Comparison of ENCODE assay signal across 17 cellular contexts in genomic region chr19:57546513-57546912, GRCh38. TPM values are rescaled to one million over a fixed set of nuclear protein-coding genes. Genes with fewer than 3 reads are reported as not detected.
DNase-seq lines count a peak whose midpoint lies in the region; ATAC-seq, FAIRE-seq and TF ChIP-seq lines count a peak whose summit lies in the region.
"Had no signal": no experiment of that assay in that cellular context is flagged by ENCODE, and none has a peak within 500 bp of the region (broad histone marks: within the 10 kb centered on the region; RNA-seq: fewer than 3 reads in every experiment).

No MANE protein-coding gene starts in this region.

- no peak overlapping the region for H3K9ac ChIP-seq in BLaER1 treated with 17β-estradiol and CSF1 and Interleukin-3, amounts not matched to agents 10 nM and 100 nM
- no peak overlapping the region for H3K9ac ChIP-seq in H1 (replicated peaks in 1 of 4; ENCODE audit: extremely low read depth in 1 of 4, low read depth in 3 of 4, low read length in 3 of 4)

- H3K79me1 ChIP-seq in H1 (ENCODE audit: low read depth, low read length), result peaks cover 2% of the 10 kb centered on the region; the same call in 1 of the 2 replicates

- H4K8ac ChIP-seq in H1 (ENCODE audit: extremely low read depth, insufficient read depth, low read length), result no peak overlapping the region

- 73% methylated on average over 1 of the region's 1 CpG; no CpG with 5 or more reads in 1 of the 2 experiments for WGBS in H1 (ENCODE audit: extremely low coverage in 1 of 2, insufficient coverage in 1 of 2, insufficient read length in 1 of 2, insufficient replicate concordance in 2 of 2, low coverage in 1 of 2, low lambda C conversion rate in 2 of 2, missing lambda C conversion rate in 1 of 2), 2 experiments

- no peak for TF ChIP-seq EP300 in H1 (IDR thresholded peaks at IDR 0.05; ENCODE audit: borderline replicate concordance in 1 of 2, low read depth in 2 of 2, low read length in 2 of 2)

- H4K5ac ChIP-seq in H1 (ENCODE audit: insufficient read length, low read depth, low read length), result no peak overlapping the region

- H3K4ac ChIP-seq in H1 (replicated peaks; ENCODE audit: insufficient read length, low read depth, low read length), result no peak overlapping the region

- no peak overlapping the region for H4K91ac ChIP-seq in H1 (replicated peaks; ENCODE audit: insufficient read length, low read length)

- intact Hi-C loops in naive thymus-derived CD4-positive, alpha-beta T cell (cut with micrococcal nuclease), result no loop called here

- ATAC-seq in naive thymus-derived CD4-positive, alpha-beta T cell, result no peak
- ATAC-seq: GM23338 had no signal

- no peaks in the 10 kb centered on the region for H3K23me2 ChIP-seq in H1 (ENCODE audit: low read depth, low read length)

- H3K27me3 Mint-ChIP-seq in naive thymus-derived CD4-positive, alpha-beta T cell, result no peaks in the 10 kb centered on the region

- CTCF ChIA-PET in HEK293 (lab: Yijun Ruan, JAX), result no interaction called here
- CTCF ChIA-PET in H1 (lab: Charles Lee; ENCODE audit: partially characterized antibody), result no interaction called here
- CTCF ChIA-PET in naive thymus-derived CD4-positive, alpha-beta T cell (lab: Charles Lee), result no interaction called here

- peak overlapping the region in 9 of 10 experiments; percentile 13 to 55 (median 28); a peak in 13 of 20 replicates for H3K4me3 ChIP-seq in BLaER1 treated with 17β-estradiol and CSF1 and Interleukin-3, amounts not matched to agents 10 nM and 100 nM
- no peak overlapping the region for H3K4me3 ChIP-seq in HEK293 (ENCODE audit: low read depth, low read length)
- H3K4me3 ChIP-seq in H1 (ENCODE audit: extremely low read depth in 1 of 4, insufficient read depth in 2 of 4, low read depth in 3 of 4, low read length in 4 of 4), result no peak overlapping the region
- peak overlapping the region; percentile 15 for H3K4me3 ChIP-seq in naive thymus-derived CD4-positive, alpha-beta T cell (ENCODE audit: low read length)
- H3K4me3 ChIP-seq: GM23338 had no signal

- H3K4me1 ChIP-seq in BLaER1 treated with 17β-estradiol and CSF1 and Interleukin-3, amounts not matched to agents 10 nM and 100 nM, result no peaks in the 10 kb centered on the region
- H3K4me1 ChIP-seq in HEK293 (ENCODE audit: control insufficient read depth, insufficient read depth, low read length), result no peaks in the 10 kb centered on the region
- H3K4me1 ChIP-seq in H1 (replicated peaks in 1 of 4; ENCODE audit: control insufficient read depth in 3 of 4, insufficient read depth in 4 of 4, low read length in 3 of 4), result no peaks in the 10 kb centered on the region
- H3K4me1 ChIP-seq in naive thymus-derived CD4-positive, alpha-beta T cell (ENCODE audit: control insufficient read depth in 2 of 2, insufficient read depth in 2 of 2, low read length in 2 of 2), result no peaks in the 10 kb centered on the region

- H2BK120ac ChIP-seq in H1 (replicated peaks; ENCODE audit: low read depth, low read length), result no peak overlapping the region

- TF ChIP-seq RAD21 in H1 (IDR thresholded peaks at IDR 0.05 in 1 of 2, conservative IDR thresholded peaks at IDR 0.05 in 1 of 2; ENCODE audit: low read depth in 2 of 2, low read length in 2 of 2), result no peak

- H2BK20ac ChIP-seq in H1 (ENCODE audit: low read length), result no peak overlapping the region

- H2BK12ac ChIP-seq in H1 (ENCODE audit: low read depth, low read length), result no peak overlapping the region

- peaks cover 100% of the 10 kb centered on the region in 11 experiments for H3K36me3 ChIP-seq in BLaER1 treated with 17β-estradiol and CSF1 and Interleukin-3, amounts not matched to agents 10 nM and 100 nM
- peaks cover 93 to 98% of the 10 kb centered on the region in 2 experiments for H3K36me3 ChIP-seq in HEK293 (ENCODE audit: control insufficient read depth in 2 of 2, insufficient read depth in 1 of 2, low read length in 2 of 2)
- H3K36me3 ChIP-seq in H1 (ENCODE audit: control insufficient read depth in 2 of 4, insufficient read depth in 4 of 4, low read length in 3 of 4), result peaks cover 13 to 83% (median 53%) of the 10 kb centered on the region in 4 experiments
- H3K36me3 ChIP-seq in naive thymus-derived CD4-positive, alpha-beta T cell (ENCODE audit: control insufficient read depth in 2 of 3, insufficient read depth in 3 of 3, low read length in 3 of 3), result peaks cover 32 to 95% (median 32%) of the 10 kb centered on the region in 3 experiments

- no peak overlapping the region for H3K23ac ChIP-seq in H1 (ENCODE audit: insufficient read length)

- H2AK5ac ChIP-seq in H1 (ENCODE audit: low read depth, low read length), result no peak overlapping the region

- no peak for TF ChIP-seq POLR2A in H1 (IDR thresholded peaks at IDR 0.05; ENCODE audit: control extremely low read depth in 1 of 2, low read depth in 2 of 2, low read length in 2 of 2)

- no peaks in the 10 kb centered on the region for H3K27me3 ChIP-seq in BLaER1 treated with 17β-estradiol and CSF1 and Interleukin-3, amounts not matched to agents 10 nM and 100 nM
- H3K27me3 ChIP-seq in H1 (replicated peaks in 1 of 4; ENCODE audit: control insufficient read depth in 3 of 4, extremely low read depth in 1 of 4, insufficient read depth in 3 of 4, low read length in 3 of 4), result no peaks in the 10 kb centered on the region
- H3K27me3 ChIP-seq in naive thymus-derived CD4-positive, alpha-beta T cell (ENCODE audit: control insufficient read depth in 2 of 2, insufficient read depth in 2 of 2, low read length in 2 of 2), result no peaks in the 10 kb centered on the region

- POLR2A ChIA-PET in HEK293 (lab: Yijun Ruan, JAX) (no interaction called here), H1 (lab: Charles Lee; ENCODE audit: partially characterized antibody) (no interaction called here)
- POLR2A ChIA-PET in naive thymus-derived CD4-positive, alpha-beta T cell (lab: Charles Lee), result interaction anchor here (1.0 kb wide), 1 partner anchor 87 kb away, joined by 3 read pairs; no protein-coding TSS in a partner anchor

- no peak overlapping the region for H3K4me3 Mint-ChIP-seq in naive thymus-derived CD4-positive, alpha-beta T cell
- H3K4me3 Mint-ChIP-seq: CD14-positive monocyte, GM23338 had no signal

- no peak overlapping the region for H3K27ac Mint-ChIP-seq in naive thymus-derived CD4-positive, alpha-beta T cell
- H3K27ac Mint-ChIP-seq: CD14-positive monocyte, GM23338 had no signal

- no peaks in the 10 kb centered on the region for H4K20me1 ChIP-seq in BLaER1 treated with 17β-estradiol and CSF1 and Interleukin-3, amounts not matched to agents 10 nM and 100 nM
- peaks cover 0 to 4% of the 10 kb centered on the region in 2 experiments for H4K20me1 ChIP-seq in H1 (replicated peaks in 1 of 2; ENCODE audit: control insufficient read depth in 1 of 2, insufficient read depth in 2 of 2, low read length in 2 of 2)

- no peak overlapping the region for H3K18ac ChIP-seq in H1 (ENCODE audit: extremely low read depth, low read length)

- no peak for TF ChIP-seq CTCF in HEK293 (tag by site-specific recombination; IDR thresholded peaks at IDR 0.05)
- TF ChIP-seq CTCF in H1 (IDR thresholded peaks at IDR 0.05; ENCODE audit: control extremely low read depth in 1 of 3, insufficient read depth in 1 of 3, low read depth in 1 of 3, low read length in 3 of 3), result no peak
- TF ChIP-seq CTCF in D721Med (IDR thresholded peaks at IDR 0.05; ENCODE audit: insufficient read depth, missing control alignments), result no peak

- H2AFZ ChIP-seq in H1 (ENCODE audit: low read length), result no peak overlapping the region
- H2AFZ ChIP-seq: GM23338 had no signal

- peaks cover 19 to 100% (median 92%) of the 10 kb centered on the region in 11 donors for H3K9me3 Mint-ChIP-seq in naive thymus-derived CD4-positive, alpha-beta T cell

- no peak overlapping the region for H3K14ac ChIP-seq in H1 (ENCODE audit: insufficient read length)

- FAIRE-seq in H1 (lab: Jason Lieb, UNC) (no peak), D721Med (lab: Jason Lieb, UNC) (no peak)
- FAIRE-seq: GM12892 had no signal

- no peak overlapping the region for H3K4me2 ChIP-seq in BLaER1 treated with 17β-estradiol and CSF1 and Interleukin-3, amounts not matched to agents 10 nM and 100 nM
- no peak overlapping the region for H3K4me2 ChIP-seq in H1 (ENCODE audit: insufficient read depth in 1 of 2, low read depth in 2 of 2, low read length in 2 of 2)
- H3K4me2 ChIP-seq: GM23338 had no signal

- H2BK5ac ChIP-seq in H1 (ENCODE audit: low read depth, low read length), result no peak overlapping the region

- DNase-seq in H1 (ENCODE audit: low read depth in 1 of 2, low spot score in 2 of 2) (no peak), H4 (ENCODE audit: low spot score) (no peak), GOT3 (lab: John Stamatoyannopoulos, UW) (no peak), D721Med (ENCODE audit: insufficient read length, low spot score) (no peak)
- no peak for DNase-seq in naive thymus-derived CD4-positive, alpha-beta T cell
- DNase-seq in activated CD4-positive, alpha-beta T cell treated with anti-CD3 and anti-CD28 coated beads for 48 hours, result no peak
- DNase-seq: ACHN, DND-41, GDM1, IMR-90, KG1 had no signal

- peaks cover 62 to 95% (median 89%) of the 10 kb centered on the region in 5 donors for H3K36me3 Mint-ChIP-seq in naive thymus-derived CD4-positive, alpha-beta T cell

- H3K79me2 ChIP-seq in H1 (ENCODE audit: control insufficient read depth in 1 of 2, insufficient read depth in 2 of 2, low read length in 2 of 2), result peaks cover 0 to 2% of the 10 kb centered on the region in 2 experiments; a peak in 1 of 4 replicates

- H3K9me3 ChIP-seq in BLaER1 treated with 17β-estradiol and CSF1 and Interleukin-3, amounts not matched to agents 10 nM and 100 nM (replicated peaks in 1 of 11), result peaks cover 88 to 100% (median 96%) of the 10 kb centered on the region in 11 experiments
- H3K9me3 ChIP-seq in HEK293 (ENCODE audit: control insufficient read depth, insufficient read depth, low read depth, low read length) (peaks cover 32% of the 10 kb centered on the region), H1 (ENCODE audit: insufficient read depth in 2 of 2, low read depth in 1 of 2, low read length in 1 of 2) (peaks cover 9 to 15% of the 10 kb centered on the region in 2 experiments)
- H3K9me3 ChIP-seq in naive thymus-derived CD4-positive, alpha-beta T cell (ENCODE audit: control insufficient read depth in 2 of 3, low read length in 3 of 3), result peaks cover 5 to 92% (median 39%) of the 10 kb centered on the region in 3 experiments

- H3K27ac ChIP-seq in BLaER1 treated with 17β-estradiol and CSF1 and Interleukin-3, amounts not matched to agents 10 nM and 100 nM, result no peak overlapping the region
- H3K27ac ChIP-seq in HEK293 (ENCODE audit: extremely low read depth, low read depth, low read length) (no peak overlapping the region), H1 (ENCODE audit: low read depth, low read length) (no peak overlapping the region)
- no peak overlapping the region for H3K27ac ChIP-seq in naive thymus-derived CD4-positive, alpha-beta T cell (ENCODE audit: low read depth, low read length)

- no peak overlapping the region for H2BK15ac ChIP-seq in H1 (ENCODE audit: low read length)

- H3K4me1 Mint-ChIP-seq in naive thymus-derived CD4-positive, alpha-beta T cell, result peaks cover 0 to 3% (median 0%) of the 10 kb centered on the region in 7 donors
- H3K4me1 Mint-ChIP-seq: CD14-positive monocyte, GM23338 had no signal

- no peak overlapping the region for H3K56ac ChIP-seq in H1 (replicated peaks; ENCODE audit: insufficient read length, low read depth, low read length)

RNA-seq across cellular contexts. Expression of gene ZNF550, which starts 13.2 kb away (rescaled TPM):
- 10.4 and 10.7 TPM in 2 replicates for total RNA-seq in H1 (2021; fragmentation: NEBNext Ultra II Directional; extraction: Animal tissue kit (Norgen Biotek cat#: 25700))
- polyA plus RNA-seq in H1 (2011; rRNA removed), result 4.5 and 4.6 TPM in 2 replicates
- polyA plus RNA-seq in H1 (2011; cell fraction: cytosol; rRNA removed), result 7.9 TPM
- polyA plus RNA-seq in H1 (2011; cell fraction: nucleus; rRNA removed), result 11.5 TPM
- polyA plus RNA-seq in H1 (2012, experiment 1 of 2), result 6.6 to 12.6 TPM (median 9.2 TPM) in 4 replicates
- polyA plus RNA-seq in H1 (2012, experiment 2 of 2), result 0.58 TPM
- 5.0 TPM for polyA plus RNA-seq in H1 (2013, experiment 1 of 2)
- 4.6 TPM for polyA plus RNA-seq in H1 (2013, experiment 2 of 2)
- polyA minus RNA-seq in H1 (2011; rRNA and poly(A)+ RNA removed), result 15.5 and 20.7 TPM in 2 replicates
- 5.8 TPM for polyA minus RNA-seq in H1 (2011; cell fraction: cytosol; rRNA and poly(A)+ RNA removed)
- 16.4 TPM for polyA minus RNA-seq in H1 (2011; cell fraction: nucleus; rRNA and poly(A)+ RNA removed)
- total RNA-seq in naive thymus-derived CD4-positive, alpha-beta T cell, result 10 to 100 TPM; 12.9 to 56.2 (median 23.5) TPM
- 10 to 100 TPM in 1 of 2 donors, 1 to 10 TPM in 1; 8.6 to 17.7 TPM for polyA plus RNA-seq in naive thymus-derived CD4-positive, alpha-beta T cell
- 4.7 and 5.0 TPM in 2 replicates for total RNA-seq in H4 (2014; rRNA removed; shearing (Covaris generic))

RNA-seq across cellular contexts. Expression of gene ZNF549, which starts 19.4 kb away (rescaled TPM):
- total RNA-seq in H1 (2021; fragmentation: NEBNext Ultra II Directional; extraction: Animal tissue kit (Norgen Biotek cat#: 25700)), result 9.7 and 10.4 TPM in 2 replicates
- 3.0 and 4.3 TPM in 2 replicates for polyA plus RNA-seq in H1 (2011; rRNA removed)
- polyA plus RNA-seq in H1 (2011; cell fraction: cytosol; rRNA removed), result 5.4 TPM
- polyA plus RNA-seq in H1 (2011; cell fraction: nucleus; rRNA removed), result 4.5 TPM
- 5.4 to 8.9 TPM (median 5.9 TPM) in 4 replicates for polyA plus RNA-seq in H1 (2012, experiment 1 of 2)
- 0.55 TPM for polyA plus RNA-seq in H1 (2012, experiment 2 of 2)
- 5.1 TPM for polyA plus RNA-seq in H1 (2013, experiment 1 of 2)
- polyA plus RNA-seq in H1 (2013, experiment 2 of 2), result 4.9 TPM
- 12.5 and 16.8 TPM in 2 replicates for polyA minus RNA-seq in H1 (2011; rRNA and poly(A)+ RNA removed)
- 9.9 TPM for polyA minus RNA-seq in H1 (2011; cell fraction: cytosol; rRNA and poly(A)+ RNA removed)
- 11.5 TPM for polyA minus RNA-seq in H1 (2011; cell fraction: nucleus; rRNA and poly(A)+ RNA removed)
- 10 to 100 TPM in 3 of 5 experiments, 1 to 10 TPM in 2; 6.9 to 24.8 (median 11.3) TPM for total RNA-seq in naive thymus-derived CD4-positive, alpha-beta T cell
- 10 to 100 TPM in 1 of 2 donors, 1 to 10 TPM in 1; 6.1 to 11.4 TPM for polyA plus RNA-seq in naive thymus-derived CD4-positive, alpha-beta T cell
- 3.0 and 5.5 TPM in 2 replicates for total RNA-seq in H4 (2014; rRNA removed; shearing (Covaris generic))

RNA-seq across cellular contexts. Expression of gene ZNF416, which starts 32.2 kb away (rescaled TPM):
- total RNA-seq in H1 (2021; fragmentation: NEBNext Ultra II Directional; extraction: Animal tissue kit (Norgen Biotek cat#: 25700)), result 9.7 and 10.3 TPM in 2 replicates
- 2.7 and 3.2 TPM in 2 replicates for polyA plus RNA-seq in H1 (2011; rRNA removed)
- polyA plus RNA-seq in H1 (2011; cell fraction: cytosol; rRNA removed), result 3.5 TPM
- 3.3 TPM for polyA plus RNA-seq in H1 (2011; cell fraction: nucleus; rRNA removed)
- 5.6 to 6.7 TPM (median 6.4 TPM) in 4 replicates for polyA plus RNA-seq in H1 (2012, experiment 1 of 2)
- 3.0 TPM for polyA plus RNA-seq in H1 (2012, experiment 2 of 2)
- polyA plus RNA-seq in H1 (2013, experiment 1 of 2), result 5.6 TPM
- 5.2 TPM for polyA plus RNA-seq in H1 (2013, experiment 2 of 2)
- polyA minus RNA-seq in H1 (2011; rRNA and poly(A)+ RNA removed), result 17.8 and 19.4 TPM in 2 replicates
- polyA minus RNA-seq in H1 (2011; cell fraction: cytosol; rRNA and poly(A)+ RNA removed), result 7.8 TPM
- polyA minus RNA-seq in H1 (2011; cell fraction: nucleus; rRNA and poly(A)+ RNA removed), result 16.7 TPM
- total RNA-seq in naive thymus-derived CD4-positive, alpha-beta T cell, result 10 to 100 TPM in 2 of 5 experiments, 1 to 10 TPM in 3; 4.4 to 13.8 (median 5.7) TPM
- polyA plus RNA-seq in naive thymus-derived CD4-positive, alpha-beta T cell, result 10 to 100 TPM in 1 of 2 donors, 1 to 10 TPM in 1; 4.9 to 10.4 TPM
- 3.9 and 7.3 TPM in 2 replicates for total RNA-seq in H4 (2014; rRNA removed; shearing (Covaris generic))

RNA-seq across cellular contexts. Expression of gene ZIK1, which starts 37.4 kb away (rescaled TPM):
- total RNA-seq in H1 (2021; fragmentation: NEBNext Ultra II Directional; extraction: Animal tissue kit (Norgen Biotek cat#: 25700)), result 36.5 and 38.5 TPM in 2 replicates
- polyA plus RNA-seq in H1 (2011; rRNA removed), result 19.4 and 21.2 TPM in 2 replicates
- 25.7 TPM for polyA plus RNA-seq in H1 (2011; cell fraction: cytosol; rRNA removed)
- 23.4 TPM for polyA plus RNA-seq in H1 (2011; cell fraction: nucleus; rRNA removed)
- polyA plus RNA-seq in H1 (2012, experiment 1 of 2), result 24.9 to 32.0 TPM (median 28.0 TPM) in 4 replicates
- 3.1 TPM for polyA plus RNA-seq in H1 (2012, experiment 2 of 2)
- polyA plus RNA-seq in H1 (2013, experiment 1 of 2), result 19.7 TPM
- polyA plus RNA-seq in H1 (2013, experiment 2 of 2), result 20.0 TPM
- 39.3 and 52.8 TPM in 2 replicates for polyA minus RNA-seq in H1 (2011; rRNA and poly(A)+ RNA removed)
- polyA minus RNA-seq in H1 (2011; cell fraction: cytosol; rRNA and poly(A)+ RNA removed), result 15.0 TPM
- 32.2 TPM for polyA minus RNA-seq in H1 (2011; cell fraction: nucleus; rRNA and poly(A)+ RNA removed)
- total RNA-seq in naive thymus-derived CD4-positive, alpha-beta T cell, result 10 to 100 TPM in 2 of 5 experiments, 1 to 10 TPM in 3; 4.8 to 14.1 (median 7.0) TPM
- polyA plus RNA-seq in naive thymus-derived CD4-positive, alpha-beta T cell, result 10 to 100 TPM in 1 of 2 donors, 1 to 10 TPM in 1; 8.7 to 13.7 TPM
- 6.9 and 7.8 TPM in 2 replicates for total RNA-seq in H4 (2014; rRNA removed; shearing (Covaris generic))
- total RNA-seq: A172 had no signal

RNA-seq across cellular contexts. Expression of gene ZNF773, which starts 46.8 kb away (rescaled TPM):
- 8.3 and 9.0 TPM in 2 replicates for total RNA-seq in H1 (2021; fragmentation: NEBNext Ultra II Directional; extraction: Animal tissue kit (Norgen Biotek cat#: 25700))
- polyA plus RNA-seq in H1 (2011; rRNA removed), result 4.2 and 5.6 TPM in 2 replicates
- polyA plus RNA-seq in H1 (2011; cell fraction: cytosol; rRNA removed), result 5.9 TPM
- polyA plus RNA-seq in H1 (2011; cell fraction: nucleus; rRNA removed), result 6.3 TPM
- polyA plus RNA-seq in H1 (2012, experiment 1 of 2), result 4.3 to 7.0 TPM (median 5.3 TPM) in 4 replicates
- polyA plus RNA-seq in H1 (2012, experiment 2 of 2), result 1.4 TPM
- 4.5 TPM for polyA plus RNA-seq in H1 (2013, experiment 1 of 2)
- 4.8 TPM for polyA plus RNA-seq in H1 (2013, experiment 2 of 2)
- polyA minus RNA-seq in H1 (2011; rRNA and poly(A)+ RNA removed), result 11.7 and 12.2 TPM in 2 replicates
- polyA minus RNA-seq in H1 (2011; cell fraction: cytosol; rRNA and poly(A)+ RNA removed), result 3.0 TPM
- 13.8 TPM for polyA minus RNA-seq in H1 (2011; cell fraction: nucleus; rRNA and poly(A)+ RNA removed)
- 10 to 100 TPM in 3 of 5 experiments, 1 to 10 TPM in 2; 5.8 to 32.7 (median 14.4) TPM for total RNA-seq in naive thymus-derived CD4-positive, alpha-beta T cell
- 10 to 100 TPM in 1 of 2 donors, 1 to 10 TPM in 1; 9.7 to 18.9 TPM for polyA plus RNA-seq in naive thymus-derived CD4-positive, alpha-beta T cell
- 15.2 and 22.6 TPM in 2 replicates for total RNA-seq in H4 (2014; rRNA removed; shearing (Covaris generic))

Comparison
In these comparisons a context has a peak if more than half of its experiments do, and no peak if none do; other contexts are left out.
1. H3K4me3 ChIP-seq: peak in BLaER1 treated with 17β-estradiol and CSF1 and Interleukin-3, amounts not matched to agents 10 nM and 100 nM (9 of 10) and naive thymus-derived CD4-positive, alpha-beta T cell (single experiment); none in HEK293 (single experiment) and H1 (0 of 4).